Comparison of ENCODE assay signal across 8 cellular contexts in the genomic region with DNA sequence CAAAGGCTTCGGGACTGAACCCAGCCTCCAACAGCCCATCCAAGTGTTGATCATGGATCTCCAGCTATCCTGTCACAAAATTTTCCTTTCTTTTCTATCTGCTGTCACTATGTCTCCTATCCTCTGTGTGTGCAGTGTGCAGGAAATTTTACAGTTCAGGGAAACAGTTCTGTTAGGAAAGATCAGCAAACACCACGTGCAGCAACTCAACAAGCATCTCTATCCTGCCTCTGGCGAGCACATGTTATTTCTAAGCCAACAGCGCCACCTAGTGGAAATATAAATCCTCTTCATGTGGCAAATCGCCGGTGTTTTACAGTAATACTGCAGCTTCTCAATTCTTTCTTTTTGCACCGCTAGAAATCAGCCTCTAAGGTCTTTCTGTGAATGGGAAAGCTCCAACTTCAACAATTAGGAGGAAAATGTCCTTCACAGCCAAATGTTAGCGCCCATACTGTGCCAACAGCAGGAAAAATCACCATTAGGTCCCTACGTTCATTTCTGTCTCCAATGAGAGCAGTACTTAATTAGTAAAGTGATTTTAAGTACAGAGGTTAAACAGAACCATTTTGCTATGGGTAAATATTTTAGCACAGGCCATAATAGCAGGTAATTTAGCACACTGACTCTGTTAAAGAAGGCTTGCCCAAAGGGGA. TPM values are rescaled to one million over a fixed set of nuclear protein-coding genes. Genes with fewer than 3 reads are reported as not detected.
DNase-seq lines count a peak whose midpoint lies in the region; ATAC-seq, FAIRE-seq and TF ChIP-seq lines count a peak whose summit lies in the region.

No MANE protein-coding gene starts in this region.

- H2BK120ac ChIP-seq in H1 (replicated peaks; ENCODE audit: low read depth, low read length) (no peak overlapping the region), mesendoderm (ENCODE audit: low read depth, low read length) (no peak overlapping the region)

- H3K9ac ChIP-seq in H1 (replicated peaks in 1 of 4; ENCODE audit: extremely low read depth in 1 of 4, low read depth in 3 of 4, low read length in 3 of 4) (no peak overlapping the region), mesendoderm (ENCODE audit: low read length) (no peak overlapping the region)

- no peak overlapping the region for H2BK15ac ChIP-seq in H1 (ENCODE audit: low read length)
- H2BK15ac ChIP-seq in mesendoderm (replicated peaks; ENCODE audit: low read depth) = no peak overlapping the region

- no peak overlapping the region for H3K27ac ChIP-seq in H1 (ENCODE audit: low read depth, low read length)
- no peak overlapping the region for H3K27ac ChIP-seq in mesendoderm (ENCODE audit: low read depth, low read length)

- no peak overlapping the region for H2BK20ac ChIP-seq in H1 (ENCODE audit: low read length)

- no peaks in the 10 kb centered on the region for H3K36me3 ChIP-seq in BE2C
- no peaks in the 10 kb centered on the region for H3K36me3 ChIP-seq in HAP-1 (replicated peaks)
- H3K36me3 ChIP-seq in H1 (ENCODE audit: control insufficient read depth in 2 of 4, insufficient read depth in 4 of 4, low read length in 3 of 4) = no peaks in the 10 kb centered on the region
- H3K36me3 ChIP-seq in mesendoderm (ENCODE audit: control insufficient read depth, insufficient read depth, low read length) = no peaks in the 10 kb centered on the region

- H3K27me3 ChIP-seq in BE2C (no peaks in the 10 kb centered on the region), HAP-1 (ENCODE audit: low read depth) (peaks cover 1% of the 10 kb centered on the region; the same call in 1 of the 2 replicates), H1 (replicated peaks in 1 of 4; ENCODE audit: control insufficient read depth in 3 of 4, extremely low read depth in 1 of 4, insufficient read depth in 3 of 4, low read length in 3 of 4) (no peaks in the 10 kb centered on the region), mesendoderm (ENCODE audit: insufficient read depth, low read length, poor library complexity) (no peaks in the 10 kb centered on the region)

- peak overlapping the region; percentile 67; the same call in 1 of the 2 replicates for H2AFZ ChIP-seq in H1 (ENCODE audit: low read length)

- H3K4me1 ChIP-seq in BE2C (no peaks in the 10 kb centered on the region), HAP-1 (0 out of 2 replicates have a peak, but pooled peaks cover 3% of the 10 kb centered on the region), H1 (replicated peaks in 1 of 4; ENCODE audit: control insufficient read depth in 3 of 4, insufficient read depth in 4 of 4, low read length in 3 of 4) (no peaks in the 10 kb centered on the region), mesendoderm (ENCODE audit: control insufficient read depth, low read depth, low read length) (no peaks in the 10 kb centered on the region)

- H4K8ac ChIP-seq in H1 (ENCODE audit: extremely low read depth, insufficient read depth, low read length) = no peak overlapping the region
- no peak overlapping the region for H4K8ac ChIP-seq in mesendoderm (ENCODE audit: low read depth, low read length)

- peak; percentile 58 for DNase-seq in BE2C
- DNase-seq in HAP-1 (ENCODE audit: low spot score in 2 of 2) = peak; percentile 73 to 74
- DNase-seq in NCI-H345 treated with DMSO at 0.1 percent for 48 hours (lab: John Stamatoyannopoulos, UW; ENCODE audit: unreplicated experiment) = peak; percentile 81
- DNase-seq in activated CD4-positive, CD25-positive, alpha-beta regulatory T cell treated with anti-CD3 and anti-CD28 coated beads, Interleukin-2, amount 50 U/mL, for 16 hours (ENCODE audit: low read depth, low spot score) = peak; percentile 39
- peak; percentile 23 to 51 for DNase-seq in H1 (ENCODE audit: low read depth in 1 of 2, low spot score in 2 of 2)
- peak; percentile 83 for DNase-seq in mesendoderm
- peak; percentile 26 for DNase-seq in stimulated activated naive CD4-positive, alpha-beta T cell treated with Interleukin-2 at 50 U/mL for 16 hours (lab: John Stamatoyannopoulos, UW)

- no peak overlapping the region for H4K5ac ChIP-seq in H1 (ENCODE audit: insufficient read length, low read depth, low read length)
- H4K5ac ChIP-seq in mesendoderm (ENCODE audit: low read length) = no peak overlapping the region

- no peak overlapping the region for H2BK5ac ChIP-seq in H1 (ENCODE audit: low read depth, low read length)
- H2BK5ac ChIP-seq in mesendoderm (ENCODE audit: low read length) = no peak overlapping the region

- H3K18ac ChIP-seq in H1 (ENCODE audit: extremely low read depth, low read length) (no peak overlapping the region), mesendoderm (ENCODE audit: low read length) (no peak overlapping the region)

- no peaks in the 10 kb centered on the region; the same call in 1 of the 2 replicates for H3K23me2 ChIP-seq in H1 (ENCODE audit: low read depth, low read length)

- TF ChIP-seq RAD21 in H1 (IDR thresholded peaks at IDR 0.05 in 1 of 2, conservative IDR thresholded peaks at IDR 0.05 in 1 of 2; ENCODE audit: low read depth in 2 of 2, low read length in 2 of 2) = peak; percentile 89 to 90

- FAIRE-seq in H1 (lab: Jason Lieb, UNC) = peak; percentile 94

- no peak for TF ChIP-seq EP300 in H1 (IDR thresholded peaks at IDR 0.05; ENCODE audit: borderline replicate concordance in 1 of 2, low read depth in 2 of 2, low read length in 2 of 2)

- H4K91ac ChIP-seq in H1 (replicated peaks; ENCODE audit: insufficient read length, low read length) = no peak overlapping the region

- CTCF ChIA-PET in H1 (lab: Charles Lee; ENCODE audit: partially characterized antibody) = interaction anchor here (0.6 to 6.2 kb wide), 11 partner anchors 16 to 933 kb away, joined by 3 to 46 read pairs (median 4); no protein-coding TSS in a partner anchor

- H3K4ac ChIP-seq in H1 (replicated peaks; ENCODE audit: insufficient read length, low read depth, low read length) (no peak overlapping the region), mesendoderm (ENCODE audit: low read depth, low read length) (no peak overlapping the region)

- H3K79me2 ChIP-seq in H1 (ENCODE audit: control insufficient read depth in 1 of 2, insufficient read depth in 2 of 2, low read length in 2 of 2) (no peaks in the 10 kb centered on the region), mesendoderm (ENCODE audit: control insufficient read depth, insufficient read depth, low read length) (no peaks in the 10 kb centered on the region)

- TF ChIP-seq CTCF in BE2C (IDR thresholded peaks at IDR 0.05; ENCODE audit: low read depth, low read length) (peak; percentile 64), H1 (IDR thresholded peaks at IDR 0.05; ENCODE audit: control extremely low read depth in 1 of 3, insufficient read depth in 1 of 3, low read depth in 1 of 3, low read length in 3 of 3) (peak in 2 of 3 experiments; percentile 61 to 76; a peak in 3 of 4 replicates)

- H2AK5ac ChIP-seq in H1 (ENCODE audit: low read depth, low read length) (no peak overlapping the region), mesendoderm (ENCODE audit: low read length) (no peak overlapping the region)

- H3K14ac ChIP-seq in H1 (ENCODE audit: insufficient read length) = no peak overlapping the region

- TF ChIP-seq POLR2A in H1 (IDR thresholded peaks at IDR 0.05; ENCODE audit: control extremely low read depth in 1 of 2, low read depth in 2 of 2, low read length in 2 of 2) = no peak

- H3K56ac ChIP-seq in H1 (replicated peaks; ENCODE audit: insufficient read length, low read depth, low read length) (no peak overlapping the region), mesendoderm (ENCODE audit: low read length) (no peak overlapping the region)

- H3K23ac ChIP-seq in H1 (ENCODE audit: insufficient read length) = no peak overlapping the region
- H3K23ac ChIP-seq in mesendoderm (ENCODE audit: low read length) = no peak overlapping the region

- H3K4me3 ChIP-seq in BE2C (ENCODE audit: low read depth, low read length) (no peak overlapping the region), HAP-1 (no peak overlapping the region), H1 (ENCODE audit: extremely low read depth in 1 of 4, insufficient read depth in 2 of 4, low read depth in 3 of 4, low read length in 4 of 4) (no peak overlapping the region), mesendoderm (ENCODE audit: low read length) (no peak overlapping the region)

- no peaks in the 10 kb centered on the region for H3K79me1 ChIP-seq in H1 (ENCODE audit: low read depth, low read length)
- H3K79me1 ChIP-seq in mesendoderm (ENCODE audit: low read length) = no peaks in the 10 kb centered on the region

- in situ Hi-C loops in HAP-1 (cut with MboI; ENCODE audit: low sequenced_read_pairs) = loop anchor here (5.0 to 25.0 kb wide), 5 partner anchors 75 to 1275 kb away; no protein-coding TSS in a partner anchor

- no peak overlapping the region for H3K4me2 ChIP-seq in H1 (ENCODE audit: insufficient read depth in 1 of 2, low read depth in 2 of 2, low read length in 2 of 2)
- no peak overlapping the region for H3K4me2 ChIP-seq in mesendoderm (ENCODE audit: low read length)

- POLR2A ChIA-PET in H1 (lab: Charles Lee; ENCODE audit: partially characterized antibody) = interaction anchor here (1.0 to 2.4 kb wide), 3 partner anchors 35 to 213 kb away, joined by 3 to 8 read pairs (median 4); a partner anchor contains a TSS

- WGBS in H1 (ENCODE audit: extremely low coverage in 1 of 2, insufficient coverage in 1 of 2, insufficient read length in 1 of 2, insufficient replicate concordance in 2 of 2, low coverage in 1 of 2, low lambda C conversion rate in 2 of 2, missing lambda C conversion rate in 1 of 2), 2 experiments = 36% methylated on average over 9 of the region's 9 CpGs; no CpG with 5 or more reads in 1 of the 2 experiments
- WGBS in mesendoderm (ENCODE audit: extremely low coverage, insufficient coverage, low lambda C conversion rate) = no CpG with 5 or more reads among the region's 9 CpGs

- ATAC-seq in GM21529 (IDR thresholded peaks at IDR 0.05; ENCODE audit: unreplicated experiment) = no peak

- H3K9me3 ChIP-seq in BE2C = no peaks in the 10 kb centered on the region
- no peaks in the 10 kb centered on the region; the same call in 1 of the 2 replicates for H3K9me3 ChIP-seq in HAP-1
- H3K9me3 ChIP-seq in H1 (ENCODE audit: insufficient read depth in 2 of 2, low read depth in 1 of 2, low read length in 1 of 2) = peaks cover 32 to 45% of the 10 kb centered on the region in 2 experiments

- no peak overlapping the region for H2BK12ac ChIP-seq in H1 (ENCODE audit: low read depth, low read length)

- no peaks in the 10 kb centered on the region for H4K20me1 ChIP-seq in H1 (replicated peaks in 1 of 2; ENCODE audit: control insufficient read depth in 1 of 2, insufficient read depth in 2 of 2, low read length in 2 of 2)

RNA-seq across cellular contexts. Expression of a gene that starts 21.3 kb away (rescaled TPM):
- 21.3 TPM for polyA plus RNA-seq in BE2C (2012; ENCODE audit: insufficient read depth, insufficient read length, low read depth)
- total RNA-seq in H1 (2021; fragmentation: NEBNext Ultra II Directional; extraction: Animal tissue kit (Norgen Biotek cat#: 25700)) = 7.5 and 8.0 TPM in 2 replicates
- polyA plus RNA-seq in H1 (2011; rRNA removed) = 2.1 and 2.8 TPM in 2 replicates
- 7.0 TPM for polyA plus RNA-seq in H1 (2011; cell fraction: cytosol; rRNA removed)
- 5.1 TPM for polyA plus RNA-seq in H1 (2011; cell fraction: nucleus; rRNA removed)
- polyA plus RNA-seq in H1 (2012, experiment 1 of 2) = 4.8 to 5.2 TPM (median 5.1 TPM) in 4 replicates
- polyA plus RNA-seq in H1 (2012, experiment 2 of 2) = 0.21 TPM
- 5.7 TPM for polyA plus RNA-seq in H1 (2013, experiment 1 of 2)
- 4.9 TPM for polyA plus RNA-seq in H1 (2013, experiment 2 of 2)
- 3.7 and 7.7 TPM in 2 replicates for polyA minus RNA-seq in H1 (2011; rRNA and poly(A)+ RNA removed)
- polyA minus RNA-seq in H1 (2011; cell fraction: cytosol; rRNA and poly(A)+ RNA removed) = 3.2 TPM
- polyA minus RNA-seq in H1 (2011; cell fraction: nucleus; rRNA and poly(A)+ RNA removed) = 14.9 TPM
- 7.0 TPM for polyA plus RNA-seq in mesendoderm (2013, experiment 1 of 2)
- polyA plus RNA-seq in mesendoderm (2013, experiment 2 of 2) = 7.2 TPM

RNA-seq across cellular contexts. Expression of a gene that starts 35.3 kb away (rescaled TPM):
- polyA plus RNA-seq in BE2C (2012; ENCODE audit: insufficient read depth, insufficient read length, low read depth) = 28.9 TPM
- 17.0 and 20.4 TPM in 2 replicates for total RNA-seq in H1 (2021; fragmentation: NEBNext Ultra II Directional; extraction: Animal tissue kit (Norgen Biotek cat#: 25700))
- polyA plus RNA-seq in H1 (2011; rRNA removed) = 9.1 and 10.9 TPM in 2 replicates
- 14.1 TPM for polyA plus RNA-seq in H1 (2011; cell fraction: cytosol; rRNA removed)
- 19.0 TPM for polyA plus RNA-seq in H1 (2011; cell fraction: nucleus; rRNA removed)
- polyA plus RNA-seq in H1 (2012, experiment 1 of 2) = 10.9 to 19.6 TPM (median 11.2 TPM) in 4 replicates
- polyA plus RNA-seq in H1 (2012, experiment 2 of 2) = 1.0 TPM
- polyA plus RNA-seq in H1 (2013, experiment 1 of 2) = 16.5 TPM
- polyA plus RNA-seq in H1 (2013, experiment 2 of 2) = 14.4 TPM
- 13.2 and 14.7 TPM in 2 replicates for polyA minus RNA-seq in H1 (2011; rRNA and poly(A)+ RNA removed)
- 10.9 TPM for polyA minus RNA-seq in H1 (2011; cell fraction: cytosol; rRNA and poly(A)+ RNA removed)
- polyA minus RNA-seq in H1 (2011; cell fraction: nucleus; rRNA and poly(A)+ RNA removed) = 37.1 TPM
- polyA plus RNA-seq in mesendoderm (2013, experiment 1 of 2) = 15.8 TPM
- 15.6 TPM for polyA plus RNA-seq in mesendoderm (2013, experiment 2 of 2)

RNA-seq across cellular contexts. Expression of a gene that starts 35.8 kb away (rescaled TPM):
- 0.29 TPM for polyA plus RNA-seq in BE2C (2012; ENCODE audit: insufficient read depth, insufficient read length, low read depth)
- not detected in 2 replicates for total RNA-seq in H1 (2021; fragmentation: NEBNext Ultra II Directional; extraction: Animal tissue kit (Norgen Biotek cat#: 25700))
- polyA plus RNA-seq in H1 (2011; rRNA removed) = 0.09 and 0.19 TPM in 2 replicates
- polyA plus RNA-seq in H1 (2011; cell fraction: cytosol; rRNA removed) = 0.04 TPM
- polyA plus RNA-seq in H1 (2011; cell fraction: nucleus; rRNA removed) = 0.63 TPM
- polyA plus RNA-seq in H1 (2012, experiment 1 of 2) = 0.32 TPM in 1 of 4 replicates, not detected in the others
- not detected for polyA plus RNA-seq in H1 (2012, experiment 2 of 2)
- polyA plus RNA-seq in H1 (2013, experiment 1 of 2) = 0.02 TPM
- not detected for polyA plus RNA-seq in H1 (2013, experiment 2 of 2)
- 0.20 and 0.82 TPM in 2 replicates for polyA minus RNA-seq in H1 (2011; rRNA and poly(A)+ RNA removed)
- not detected for polyA minus RNA-seq in H1 (2011; cell fraction: cytosol; rRNA and poly(A)+ RNA removed)
- 0.40 TPM for polyA minus RNA-seq in H1 (2011; cell fraction: nucleus; rRNA and poly(A)+ RNA removed)
- 0.01 TPM for polyA plus RNA-seq in mesendoderm (2013, experiment 1 of 2)
- polyA plus RNA-seq in mesendoderm (2013, experiment 2 of 2) = 0.01 TPM

Comparison
In these comparisons a context has a peak if more than half of its experiments do, and no peak if none do; other contexts are left out.
1. DNase-seq: peak in every context shown above with its lines; median percentile 83 in mesendoderm; 81 in NCI-H345 treated with DMSO at 0.1 percent for 48 hours; 74 in HAP-1; 58 in BE2C; 39 in activated CD4-positive, CD25-positive, alpha-beta regulatory T cell treated with anti-CD3 and anti-CD28 coated beads, Interleukin-2, amount 50 U/mL, for 16 hours; 37 in H1; 26 in stimulated activated naive CD4-positive, alpha-beta T cell treated with Interleukin-2 at 50 U/mL for 16 hours.